ENCODE assay signal across 25 cellular contexts in the genomic region with DNA sequence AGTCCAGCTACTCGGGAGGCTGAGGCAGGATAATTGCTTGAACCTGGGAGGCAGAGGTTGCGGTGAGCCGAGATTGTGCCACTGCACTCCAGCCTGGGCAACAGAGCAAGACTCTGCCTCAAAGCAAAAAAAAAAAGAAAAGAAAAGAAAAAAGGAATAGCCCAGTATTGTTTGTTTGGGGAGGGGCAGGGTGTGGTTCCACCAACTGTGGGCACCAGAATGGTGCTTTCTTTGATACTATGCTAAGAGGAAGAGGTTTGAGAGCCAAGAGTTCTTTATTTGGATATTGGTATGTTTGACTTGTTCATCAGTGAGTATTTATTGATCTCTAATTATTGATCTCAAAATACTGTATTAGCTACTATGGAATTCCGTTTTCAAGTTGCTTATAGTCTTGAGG.
"Had no signal": no experiment of that assay in that cellular context is flagged by ENCODE, and none has a peak within 500 bp of the region (broad histone marks: within the 10 kb centered on the region; RNA-seq: fewer than 3 reads in every experiment).

No MANE protein-coding gene starts in this region.

- H3K27me3 ChIP-seq: colonic mucosa, esophagus squamous epithelium, gastrocnemius medialis, heart right ventricle, left lung had no signal

- DNase-seq: colonic mucosa; cortex of kidney; effector CD8-positive, alpha-beta T cell; effector memory CD8-positive, alpha-beta T cell; endodermal cell; esophagus squamous epithelium; foreskin fibroblast; foreskin melanocyte; gastrocnemius medialis; glutamatergic neuron; head of caudate nucleus; heart right ventricle; hippocampal formation; immature natural killer cell; islet precursor cell; kidney; kidney glomerular epithelial cell; left lung; left ventricle myocardium superior; lower lobe of right lung; mesenchymal stem cell; naive thymus-derived CD4-positive, alpha-beta T cell had no signal

- H3K27ac ChIP-seq: colonic mucosa, epithelial cell of prostate, esophagus squamous epithelium, gastrocnemius medialis, heart right ventricle, left lung, lower lobe of right lung had no signal

- H3K36me3 ChIP-seq: colonic mucosa, esophagus squamous epithelium, gastrocnemius medialis, left lung, lower lobe of right lung had no signal

- H3K4me1 ChIP-seq: colonic mucosa, heart right ventricle, left lung, lower lobe of right lung had no signal

- FAIRE-seq: endometrium had no signal

- ATAC-seq: effector memory CD8-positive, alpha-beta T cell; esophagus mucosa; gastrocnemius medialis; heart right ventricle; left lung; left ventricle myocardium superior; lower lobe of right lung; naive thymus-derived CD4-positive, alpha-beta T cell had no signal

- H3K9me3 ChIP-seq: colonic mucosa, esophagus squamous epithelium, gastrocnemius medialis, heart right ventricle, left lung, lower lobe of right lung had no signal

- H3K4me3 ChIP-seq: colonic mucosa, esophagus squamous epithelium, heart right ventricle, left lung, lower lobe of right lung had no signal
